15 cellular contexts compared by ENCODE assay signal in the genomic region with DNA sequence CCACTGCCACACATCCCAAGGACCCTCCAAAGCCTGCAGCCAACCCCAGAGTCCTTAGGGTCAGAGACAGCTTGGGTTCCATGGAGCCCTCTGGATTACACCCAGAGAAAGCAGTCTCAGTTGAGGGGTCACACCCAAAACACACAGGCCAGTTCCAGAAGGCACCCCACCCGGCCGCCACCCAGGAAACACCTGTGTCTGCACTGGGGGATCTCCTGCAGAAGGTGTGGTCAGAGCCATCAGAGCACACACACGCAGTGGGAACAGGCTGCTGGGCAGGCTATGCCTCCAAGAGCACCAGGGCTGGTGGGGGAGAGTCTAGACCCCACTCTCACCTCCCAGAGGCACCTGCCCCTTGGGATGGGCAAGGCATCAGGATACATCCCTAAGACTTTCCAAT. TPM values are rescaled to one million over a fixed set of nuclear protein-coding genes. Genes with fewer than 3 reads are reported as not detected.
DNase-seq lines count a peak whose midpoint lies in the region; ATAC-seq and TF ChIP-seq lines count a peak whose summit lies in the region.
"Had no signal": no experiment of that assay in that cellular context is flagged by ENCODE, and none has a peak within 500 bp of the region (broad histone marks: within the 10 kb centered on the region; RNA-seq: fewer than 3 reads in every experiment).

No MANE protein-coding gene starts in this region.

- H3K4me3 Mint-ChIP-seq in CD4-positive, alpha-beta T cell = no peak overlapping the region
- no peak overlapping the region for H3K4me3 Mint-ChIP-seq in effector memory CD8-positive, alpha-beta T cell
- H3K4me3 Mint-ChIP-seq in endodermal cell (no peak overlapping the region), Caco-2 (ENCODE audit: unreplicated experiment) (no peak overlapping the region), CD14-positive monocyte (no peak overlapping the region)
- H3K4me3 Mint-ChIP-seq: CD8-positive, alpha-beta T cell had no signal

- no peaks in the 10 kb centered on the region for H3K27me3 Mint-ChIP-seq in CD4-positive, alpha-beta T cell
- no peaks in the 10 kb centered on the region for H3K27me3 Mint-ChIP-seq in effector memory CD8-positive, alpha-beta T cell
- H3K27me3 Mint-ChIP-seq in endodermal cell (ENCODE audit: insufficient read depth) = no peaks in the 10 kb centered on the region
- no peaks in the 10 kb centered on the region for H3K27me3 Mint-ChIP-seq in Caco-2 (ENCODE audit: insufficient read depth, unreplicated experiment)
- H3K27me3 Mint-ChIP-seq in CD14-positive monocyte (ENCODE audit: low read depth in 3 of 3) = no peaks in the 10 kb centered on the region

- no peaks in the 10 kb centered on the region for H3K9me3 ChIP-seq in CD4-positive, alpha-beta T cell (ENCODE audit: control insufficient read depth, low read length)
- H3K9me3 ChIP-seq in endodermal cell (ENCODE audit: control insufficient read depth, low read length) = no peaks in the 10 kb centered on the region
- no peaks in the 10 kb centered on the region for H3K9me3 ChIP-seq in Caco-2
- H3K9me3 ChIP-seq: SK-N-SH, testis had no signal

- WGBS in endodermal cell (ENCODE audit: insufficient coverage in 1 of 2, insufficient read length in 1 of 2), 2 experiments = 97% methylated on average over 3 of the region's 3 CpGs; no CpG with 5 or more reads in 1 of the 2 experiments

- no peak for DNase-seq in CD4-positive, alpha-beta T cell
- DNase-seq in effector memory CD8-positive, alpha-beta T cell = no peak
- DNase-seq in HPDE6-E6E7 (ENCODE audit: extremely low spot score) = no peak
- no peak for DNase-seq in endodermal cell
- DNase-seq in Caco-2 = no peak
- no peak for DNase-seq in CD14-positive monocyte (ENCODE audit: low spot score)
- DNase-seq: amygdala; CD8-positive, alpha-beta T cell; hypothalamus; NCI-H524 treated with DMSO at 0.1 percent for 48 hours; SK-N-SH had no signal

- H3K4me1 ChIP-seq in endodermal cell (ENCODE audit: control insufficient read depth, insufficient read depth, low read length) = no peaks in the 10 kb centered on the region
- H3K4me1 ChIP-seq in Caco-2 = no peaks in the 10 kb centered on the region
- H3K4me1 ChIP-seq: testis had no signal

- H3K9ac ChIP-seq in endodermal cell (ENCODE audit: extremely low read depth, low read length, poor library complexity, severe bottlenecking) = no peak overlapping the region
- H3K9ac ChIP-seq: SK-N-SH had no signal

- CTCF ChIA-PET in CD4-positive, alpha-beta T cell (lab: Charles Lee) = no interaction called here
- CTCF ChIA-PET in Caco-2 (lab: Charles Lee) = no interaction called here

- H3K9me3 Mint-ChIP-seq in CD4-positive, alpha-beta T cell = no peaks in the 10 kb centered on the region
- no peaks in the 10 kb centered on the region for H3K9me3 Mint-ChIP-seq in effector memory CD8-positive, alpha-beta T cell
- H3K9me3 Mint-ChIP-seq in endodermal cell (no peaks in the 10 kb centered on the region), Caco-2 (ENCODE audit: unreplicated experiment) (no peaks in the 10 kb centered on the region), CD14-positive monocyte (peaks cover 0 to 4% (median 0%) of the 10 kb centered on the region in 7 donors)
- H3K9me3 Mint-ChIP-seq: CD8-positive, alpha-beta T cell had no signal

- TF ChIP-seq CTCF in CD4-positive, alpha-beta T cell (IDR thresholded peaks at IDR 0.05) = no peak
- TF ChIP-seq CTCF in endodermal cell (conservative IDR thresholded peaks at IDR 0.05) = no peak
- no peak for TF ChIP-seq CTCF in Caco-2 (IDR thresholded peaks at IDR 0.05; ENCODE audit: insufficient read depth in 1 of 2, low read depth in 1 of 2, low read length in 1 of 2, severe bottlenecking in 1 of 2, unreplicated experiment in 1 of 2)
- no peak for TF ChIP-seq CTCF in CD14-positive monocyte (IDR thresholded peaks at IDR 0.05)

- H3K4me3 ChIP-seq in endodermal cell (ENCODE audit: low read length) (no peak overlapping the region), Caco-2 (ENCODE audit: low read depth, low read length) (no peak overlapping the region)
- H3K4me3 ChIP-seq: testis had no signal

- no peak for ATAC-seq in CD4-positive, alpha-beta T cell (ENCODE audit: poor library complexity)
- peak; percentile 49 for ATAC-seq in GM18873 (IDR thresholded peaks at IDR 0.05; ENCODE audit: low FRiP score, unreplicated experiment)
- peak; percentile 49 for ATAC-seq in HG02884 (IDR thresholded peaks at IDR 0.05; ENCODE audit: unreplicated experiment)
- ATAC-seq in effector memory CD8-positive, alpha-beta T cell (replicated peaks) = peak; percentile 50
- ATAC-seq: CD8-positive, alpha-beta T cell had no signal

- H3K27ac Mint-ChIP-seq in CD4-positive, alpha-beta T cell = peak overlapping the region; percentile 2
- peak overlapping the region in 1 of 2 donors; percentile 70 for H3K27ac Mint-ChIP-seq in effector memory CD8-positive, alpha-beta T cell
- H3K27ac Mint-ChIP-seq in endodermal cell (no peak overlapping the region), Caco-2 (ENCODE audit: unreplicated experiment) (no peak overlapping the region), CD14-positive monocyte (peak overlapping the region in 1 of 7 donors; percentile 42)

- H3K4me1 Mint-ChIP-seq in CD4-positive, alpha-beta T cell (ENCODE audit: low read depth) = peaks cover 17% of the 10 kb centered on the region
- H3K4me1 Mint-ChIP-seq in effector memory CD8-positive, alpha-beta T cell (ENCODE audit: low read depth in 2 of 2) = peaks cover 9 to 14% of the 10 kb centered on the region in 2 donors
- no peaks in the 10 kb centered on the region for H3K4me1 Mint-ChIP-seq in endodermal cell
- H3K4me1 Mint-ChIP-seq in Caco-2 (ENCODE audit: low read depth, unreplicated experiment) = peaks cover 8% of the 10 kb centered on the region
- H3K4me1 Mint-ChIP-seq in CD14-positive monocyte = peaks cover 24% of the 10 kb centered on the region

- intact Hi-C loops in CD4-positive, alpha-beta T cell (cut with DNase I, micrococcal nuclease) = no loop called here
- intact Hi-C loops in Caco-2 (cut with micrococcal nuclease; ENCODE audit: unreplicated experiment) = no loop called here
- intact Hi-C loops in CD14-positive monocyte (cut with micrococcal nuclease) = no loop called here

- BruUV-seq in Caco-2 (replicated peaks; lab: Mats Ljungman, UMichigan) = no TSS peak

- H3K36me3 ChIP-seq in endodermal cell (ENCODE audit: control insufficient read depth, insufficient read depth, low read length) = peaks cover 96% of the 10 kb centered on the region
- H3K36me3 ChIP-seq in Caco-2 (ENCODE audit: control insufficient read depth, insufficient read depth, low read length) = no peaks in the 10 kb centered on the region; the same call in none of the 2 replicates

- no peaks in the 10 kb centered on the region for H3K27me3 ChIP-seq in CD4-positive, alpha-beta T cell (ENCODE audit: control insufficient read depth, insufficient read depth, low read length)
- H3K27me3 ChIP-seq in endodermal cell (ENCODE audit: control insufficient read depth, insufficient read depth, low read length, poor library complexity, severe bottlenecking) (no peaks in the 10 kb centered on the region), Caco-2 (replicated peaks; ENCODE audit: control insufficient read depth, insufficient read depth, low read length) (no peaks in the 10 kb centered on the region)
- H3K27me3 ChIP-seq: testis had no signal

- POLR2A ChIA-PET in CD4-positive, alpha-beta T cell (lab: Charles Lee) = interaction anchor here (0.6 kb wide), 1 partner anchor 243 kb away, joined by 4 read pairs; no protein-coding TSS in a partner anchor
- POLR2A ChIA-PET in Caco-2 (lab: Charles Lee) = no interaction called here

- peaks cover 42% of the 10 kb centered on the region for H3K36me3 Mint-ChIP-seq in CD4-positive, alpha-beta T cell (ENCODE audit: low read depth)
- peaks cover 39% of the 10 kb centered on the region for H3K36me3 Mint-ChIP-seq in effector memory CD8-positive, alpha-beta T cell (ENCODE audit: insufficient read depth)
- H3K36me3 Mint-ChIP-seq in endodermal cell (ENCODE audit: low read depth) (peaks cover 80% of the 10 kb centered on the region), Caco-2 (ENCODE audit: insufficient read depth, unreplicated experiment) (peaks cover 47% of the 10 kb centered on the region), CD14-positive monocyte (peaks cover 82 to 88% of the 10 kb centered on the region in 2 donors)

- H3K27ac ChIP-seq in CD4-positive, alpha-beta T cell (ENCODE audit: low read depth, low read length) = no peak overlapping the region
- no peak overlapping the region for H3K27ac ChIP-seq in endodermal cell (ENCODE audit: low read depth, low read length)
- H3K27ac ChIP-seq: testis had no signal

RNA-seq across cellular contexts. Expression of gene NIPAL4, which starts 27.3 kb away (rescaled TPM):
- under 1 TPM; 0.16 to 0.45 TPM for total RNA-seq in CD4-positive, alpha-beta T cell
- total RNA-seq in endodermal cell (not detected), Caco-2 (2022) (0.81 and 0.86 TPM in 2 replicates)
- polyA plus RNA-seq in endodermal cell (2013, experiment 1 of 2) = 0.71 TPM
- 0.79 TPM for polyA plus RNA-seq in endodermal cell (2013, experiment 2 of 2)
- polyA plus RNA-seq in CD14-positive monocyte = under 1 TPM in 1 of 2 donors, not detected in 1; 0.04 TPM
- total RNA-seq: H4 had no signal
